12 cellular contexts compared by ENCODE assay signal in genomic region chr7:66352071-66352470, GRCh38.
A peak's percentile ranks its signal among the peaks of the same experiment; 100 is the strongest.
DNase-seq lines count a peak whose midpoint lies in the region; ATAC-seq, FAIRE-seq and TF ChIP-seq lines count a peak whose summit lies in the region.
"Had no signal": no experiment of that assay in that cellular context is flagged by ENCODE, and none has a peak within 500 bp of the region (broad histone marks: within the 10 kb centered on the region; RNA-seq: fewer than 3 reads in every experiment).

No MANE protein-coding gene starts in this region.

- no peak for TF ChIP-seq EP300 in H1 (IDR thresholded peaks at IDR 0.05; ENCODE audit: borderline replicate concordance in 1 of 2, low read depth in 2 of 2, low read length in 2 of 2)

- H3K36me3 Mint-ChIP-seq in Caco-2 (ENCODE audit: insufficient read depth, unreplicated experiment): peaks cover 13% of the 10 kb centered on the region
- H3K36me3 Mint-ChIP-seq: CD8-positive, alpha-beta memory T cell had no signal

- H2AK5ac ChIP-seq in H1 (ENCODE audit: low read depth, low read length) (no peak overlapping the region), mesenchymal stem cell (ENCODE audit: low read length, severe bottlenecking) (no peak overlapping the region)

- H3K14ac ChIP-seq in H1 (ENCODE audit: insufficient read length) (no peak overlapping the region), mesenchymal stem cell (ENCODE audit: low read length in 2 of 2) (peak overlapping the region in 1 of 2 experiments; percentile 79)

- 27% methylated on average over 4 of the region's 4 CpGs; no CpG with 5 or more reads in 1 of the 2 experiments for WGBS in H1 (ENCODE audit: extremely low coverage in 1 of 2, insufficient coverage in 1 of 2, insufficient read length in 1 of 2, insufficient replicate concordance in 2 of 2, low coverage in 1 of 2, low lambda C conversion rate in 2 of 2, missing lambda C conversion rate in 1 of 2), 2 experiments
- WGBS in mesenchymal stem cell: 61% methylated on average over 4 of the region's 4 CpGs

- DNase-seq in BE2C (no peak), H1 (ENCODE audit: low read depth in 1 of 2, low spot score in 2 of 2) (peak in 1 of 2 experiments; percentile 41), mesenchymal stem cell (peak; percentile 54), A673 (ENCODE audit: low spot score) (no peak), Caco-2 (no peak)
- DNase-seq: activated CD8-positive, alpha-beta memory T cell treated with anti-CD3 and anti-CD28 coated beads, Interleukin-2, amount 50 U/mL, for 4 hours; CD8-positive, alpha-beta memory T cell; effector memory CD8-positive, alpha-beta T cell; MM.1S had no signal

- H2BK15ac ChIP-seq in H1 (ENCODE audit: low read length) (no peak overlapping the region), mesenchymal stem cell (ENCODE audit: low read depth, poor library complexity, severe bottlenecking) (no peak overlapping the region)

- H2BK12ac ChIP-seq in H1 (ENCODE audit: low read depth, low read length): no peak overlapping the region
- no peak overlapping the region for H2BK12ac ChIP-seq in mesenchymal stem cell (ENCODE audit: low read length in 2 of 2)

- H3K4me3 ChIP-seq in BE2C (ENCODE audit: low read depth, low read length) (no peak overlapping the region), OCI-LY3 (ENCODE audit: low read length) (no peak overlapping the region), H1 (ENCODE audit: extremely low read depth in 1 of 4, insufficient read depth in 2 of 4, low read depth in 3 of 4, low read length in 4 of 4) (no peak overlapping the region), mesenchymal stem cell (ENCODE audit: insufficient read depth in 1 of 2, low read depth in 1 of 2, low read length in 2 of 2) (peak overlapping the region in 1 of 2 experiments; percentile 48), A673 (ENCODE audit: low read depth, low read length, poor library complexity, severe bottlenecking) (no peak overlapping the region), Caco-2 (ENCODE audit: low read depth, low read length) (no peak overlapping the region)

- 0 out of 4 replicates have a peak, but pooled peaks of 1 of the 2 experiments have one; percentile 10 for TF ChIP-seq RAD21 in H1 (IDR thresholded peaks at IDR 0.05 in 1 of 2, conservative IDR thresholded peaks at IDR 0.05 in 1 of 2; ENCODE audit: low read depth in 2 of 2, low read length in 2 of 2)

- BruUV-seq in A673 (replicated peaks; lab: Mats Ljungman, UMichigan): no TSS peak
- BruUV-seq in Caco-2 (replicated peaks; lab: Mats Ljungman, UMichigan): no TSS peak

- no peak for TF ChIP-seq POLR2A in H1 (IDR thresholded peaks at IDR 0.05; ENCODE audit: control extremely low read depth in 1 of 2, low read depth in 2 of 2, low read length in 2 of 2)

- H2BK5ac ChIP-seq in H1 (ENCODE audit: low read depth, low read length): no peak overlapping the region
- H2BK5ac ChIP-seq in mesenchymal stem cell (ENCODE audit: low read depth, low read length, poor library complexity, severe bottlenecking): no peak overlapping the region

- no peaks in the 10 kb centered on the region for H3K79me2 ChIP-seq in OCI-LY3 (ENCODE audit: low read length)
- no peaks in the 10 kb centered on the region for H3K79me2 ChIP-seq in H1 (ENCODE audit: control insufficient read depth in 1 of 2, insufficient read depth in 2 of 2, low read length in 2 of 2)

- no peaks in the 10 kb centered on the region for H3K9me3 Mint-ChIP-seq in Caco-2 (ENCODE audit: unreplicated experiment)
- H3K9me3 Mint-ChIP-seq: effector memory CD8-positive, alpha-beta T cell had no signal

- H3K79me1 ChIP-seq in H1 (ENCODE audit: low read depth, low read length) (no peaks in the 10 kb centered on the region), mesenchymal stem cell (replicated peaks; ENCODE audit: low read length, poor library complexity, severe bottlenecking) (peaks cover 33% of the 10 kb centered on the region)

- H3K9ac ChIP-seq in OCI-LY3 (ENCODE audit: low read length) (no peak overlapping the region), H1 (replicated peaks in 1 of 4; ENCODE audit: extremely low read depth in 1 of 4, low read depth in 3 of 4, low read length in 3 of 4) (no peak overlapping the region; a peak in 1 of 7 replicates), mesenchymal stem cell (ENCODE audit: low read length) (peak overlapping the region; percentile 71)

- H3K23me2 ChIP-seq in H1 (ENCODE audit: low read depth, low read length): no peaks in the 10 kb centered on the region

- H4K20me1 ChIP-seq in OCI-LY3 (ENCODE audit: insufficient read depth, low read length) (no peaks in the 10 kb centered on the region), H1 (replicated peaks in 1 of 2; ENCODE audit: control insufficient read depth in 1 of 2, insufficient read depth in 2 of 2, low read length in 2 of 2) (no peaks in the 10 kb centered on the region)

- H2AFZ ChIP-seq in OCI-LY3 (ENCODE audit: low read depth, low read length) (no peak overlapping the region), H1 (ENCODE audit: low read length) (no peak overlapping the region), mesenchymal stem cell (ENCODE audit: low read depth, low read length) (no peak overlapping the region)

- no peaks in the 10 kb centered on the region for H3K27me3 ChIP-seq in BE2C
- H3K27me3 ChIP-seq in OCI-LY3 (ENCODE audit: low read depth, low read length): no peaks in the 10 kb centered on the region
- H3K27me3 ChIP-seq in H1 (replicated peaks in 1 of 4; ENCODE audit: control insufficient read depth in 3 of 4, extremely low read depth in 1 of 4, insufficient read depth in 3 of 4, low read length in 3 of 4): no peaks in the 10 kb centered on the region
- no peaks in the 10 kb centered on the region for H3K27me3 ChIP-seq in mesenchymal stem cell (ENCODE audit: control insufficient read depth in 1 of 2, insufficient read depth in 1 of 2, low read length in 2 of 2)
- H3K27me3 ChIP-seq in A673 (replicated peaks; ENCODE audit: insufficient read depth, low read depth, low read length, poor library complexity): no peaks in the 10 kb centered on the region
- no peaks in the 10 kb centered on the region for H3K27me3 ChIP-seq in Caco-2 (replicated peaks; ENCODE audit: control insufficient read depth, insufficient read depth, low read length)

- H3K9me3 ChIP-seq in BE2C (no peaks in the 10 kb centered on the region), OCI-LY3 (ENCODE audit: insufficient read depth, low read length) (no peaks in the 10 kb centered on the region), H1 (ENCODE audit: insufficient read depth in 2 of 2, low read depth in 1 of 2, low read length in 1 of 2) (no peaks in the 10 kb centered on the region), mesenchymal stem cell (ENCODE audit: control insufficient read depth, low read length) (peaks cover 5% of the 10 kb centered on the region), A673 (ENCODE audit: low read depth, low read length, poor library complexity, severe bottlenecking) (no peaks in the 10 kb centered on the region), Caco-2 (no peaks in the 10 kb centered on the region)

- ATAC-seq in HG03175 (IDR thresholded peaks at IDR 0.05; ENCODE audit: unreplicated experiment) (no peak), GM18511 (IDR thresholded peaks at IDR 0.05; ENCODE audit: unreplicated experiment) (no peak)
- ATAC-seq: effector memory CD8-positive, alpha-beta T cell had no signal

- POLR2A ChIA-PET in H1 (lab: Charles Lee; ENCODE audit: partially characterized antibody): interaction anchor here (0.8 to 1.5 kb wide), 2 partner anchors 9 to 19 kb away, joined by 3 to 4 read pairs; no protein-coding TSS in a partner anchor
- POLR2A ChIA-PET in A673 (lab: Charles Lee; ENCODE audit: low non-redundant PET): no interaction called here
- POLR2A ChIA-PET in Caco-2 (lab: Charles Lee): no interaction called here

- TF ChIP-seq CTCF in BE2C (IDR thresholded peaks at IDR 0.05; ENCODE audit: low read depth, low read length) (0 out of 2 replicates have a peak, but pooled peaks have one; percentile 5), OCI-LY3 (IDR thresholded peaks at IDR 0.05; ENCODE audit: low read depth, low read length) (no peak), H1 (IDR thresholded peaks at IDR 0.05; ENCODE audit: control extremely low read depth in 1 of 3, insufficient read depth in 1 of 3, low read depth in 1 of 3, low read length in 3 of 3) (no peak), A673 (conservative IDR thresholded peaks at IDR 0.05; ENCODE audit: low read depth, low read length) (no peak), Caco-2 (IDR thresholded peaks at IDR 0.05; ENCODE audit: insufficient read depth in 1 of 2, low read depth in 1 of 2, low read length in 1 of 2, severe bottlenecking in 1 of 2, unreplicated experiment in 1 of 2) (no peak)

- intact Hi-C loops in A673 (cut with micrococcal nuclease; ENCODE audit: unreplicated experiment): no loop called here
- intact Hi-C loops in Caco-2 (cut with micrococcal nuclease; ENCODE audit: unreplicated experiment): loop anchor here (10.0 kb wide), 1 partner anchor 147 kb away; the partner anchor contains the start of gene TPST1

- H4K91ac ChIP-seq in H1 (replicated peaks; ENCODE audit: insufficient read length, low read length) (no peak overlapping the region), mesenchymal stem cell (ENCODE audit: low read length) (no peak overlapping the region)

- no peak overlapping the region for H3K4me3 Mint-ChIP-seq in Caco-2 (ENCODE audit: unreplicated experiment)
- H3K4me3 Mint-ChIP-seq: CD8-positive, alpha-beta memory T cell; effector memory CD8-positive, alpha-beta T cell had no signal

- no peak overlapping the region for H4K8ac ChIP-seq in H1 (ENCODE audit: extremely low read depth, insufficient read depth, low read length)
- H4K8ac ChIP-seq in mesenchymal stem cell (ENCODE audit: low read length): peak overlapping the region; percentile 8

- H3K23ac ChIP-seq in H1 (ENCODE audit: insufficient read length): no peak overlapping the region
- H3K23ac ChIP-seq in mesenchymal stem cell (ENCODE audit: low read length in 2 of 2): no peak overlapping the region

- H3K4me1 Mint-ChIP-seq in Caco-2 (ENCODE audit: low read depth, unreplicated experiment): peaks cover 7% of the 10 kb centered on the region
- H3K4me1 Mint-ChIP-seq: CD8-positive, alpha-beta memory T cell had no signal

- no peaks in the 10 kb centered on the region; the same call in 1 of the 2 replicates for H3K4me1 ChIP-seq in BE2C
- H3K4me1 ChIP-seq in OCI-LY3 (ENCODE audit: low read length): no peaks in the 10 kb centered on the region
- peaks cover 0 to 5% (median 2%) of the 10 kb centered on the region in 4 experiments; a peak in 2 of 7 replicates for H3K4me1 ChIP-seq in H1 (replicated peaks in 1 of 4; ENCODE audit: control insufficient read depth in 3 of 4, insufficient read depth in 4 of 4, low read length in 3 of 4)
- peaks cover 11% of the 10 kb centered on the region for H3K4me1 ChIP-seq in mesenchymal stem cell (ENCODE audit: control insufficient read depth, insufficient read depth, low read depth, low read length)
- H3K4me1 ChIP-seq in A673 (ENCODE audit: insufficient read depth, low read length, poor library complexity, severe bottlenecking): peaks cover 4% of the 10 kb centered on the region
- peaks cover 19% of the 10 kb centered on the region for H3K4me1 ChIP-seq in Caco-2

- peak overlapping the region; percentile 29; the same call in 1 of the 2 replicates for H3K4me2 ChIP-seq in OCI-LY3 (ENCODE audit: low read length)
- H3K4me2 ChIP-seq in H1 (ENCODE audit: insufficient read depth in 1 of 2, low read depth in 2 of 2, low read length in 2 of 2): peak overlapping the region; percentile 15 to 24; a peak in 1 of 4 replicates
- H3K4me2 ChIP-seq in mesenchymal stem cell (ENCODE audit: low read length, poor library complexity, severe bottlenecking): peak overlapping the region; percentile 55

- no peak overlapping the region for H2BK120ac ChIP-seq in H1 (replicated peaks; ENCODE audit: low read depth, low read length)
- no peak overlapping the region for H2BK120ac ChIP-seq in mesenchymal stem cell (ENCODE audit: low read depth, low read length)

- CTCF ChIA-PET in H1 (lab: Charles Lee; ENCODE audit: partially characterized antibody) (interaction anchor here (0.7 kb wide), 1 partner anchor 267 kb away, joined by 3 read pairs; no protein-coding TSS in a partner anchor), A673 (lab: Charles Lee) (no interaction called here), Caco-2 (lab: Charles Lee) (interaction anchor here (1.2 kb wide), 1 partner anchor 17 kb away, joined by 3 read pairs; no protein-coding TSS in a partner anchor)

- no peaks in the 10 kb centered on the region for H3K27me3 Mint-ChIP-seq in Caco-2 (ENCODE audit: insufficient read depth, unreplicated experiment)

- H3K4ac ChIP-seq in H1 (replicated peaks; ENCODE audit: insufficient read length, low read depth, low read length): no peak overlapping the region
- peak overlapping the region in 1 of 2 experiments; percentile 7 for H3K4ac ChIP-seq in mesenchymal stem cell (ENCODE audit: low read depth in 1 of 2, low read length in 2 of 2)

- H3K18ac ChIP-seq in H1 (ENCODE audit: extremely low read depth, low read length) (no peak overlapping the region), mesenchymal stem cell (ENCODE audit: low read depth in 1 of 2, low read length in 2 of 2) (peak overlapping the region; percentile 62 to 73)

- no peak overlapping the region for H3K27ac Mint-ChIP-seq in Caco-2 (ENCODE audit: unreplicated experiment)
- H3K27ac Mint-ChIP-seq: CD8-positive, alpha-beta memory T cell; effector memory CD8-positive, alpha-beta T cell had no signal

- H4K5ac ChIP-seq in H1 (ENCODE audit: insufficient read length, low read depth, low read length): no peak overlapping the region

- no peak overlapping the region for H3K56ac ChIP-seq in H1 (replicated peaks; ENCODE audit: insufficient read length, low read depth, low read length)

- H3K36me3 ChIP-seq in BE2C (no peaks in the 10 kb centered on the region; the same call in none of the 2 replicates), OCI-LY3 (replicated peaks; ENCODE audit: low read depth, low read length) (no peaks in the 10 kb centered on the region), H1 (ENCODE audit: control insufficient read depth in 2 of 4, insufficient read depth in 4 of 4, low read length in 3 of 4) (no peaks in the 10 kb centered on the region), mesenchymal stem cell (ENCODE audit: control insufficient read depth in 1 of 2, insufficient read depth in 2 of 2, low read depth in 1 of 2, low read length in 2 of 2) (peaks cover 7 to 8% of the 10 kb centered on the region in 2 experiments), A673 (ENCODE audit: insufficient read depth, low read length, poor library complexity, severe bottlenecking) (no peaks in the 10 kb centered on the region), Caco-2 (ENCODE audit: control insufficient read depth, insufficient read depth, low read length) (no peaks in the 10 kb centered on the region)

- peak; percentile 28 for FAIRE-seq in H1 (lab: Jason Lieb, UNC)

- H3K27ac ChIP-seq in OCI-LY3 (ENCODE audit: low read length) (no peak overlapping the region), H1 (ENCODE audit: low read depth, low read length) (peak overlapping the region; percentile 37; the same call in 1 of the 2 replicates), mesenchymal stem cell (ENCODE audit: low read length, poor library complexity, severe bottlenecking) (peak overlapping the region; percentile 43), A673 (ENCODE audit: low read depth, low read length, poor library complexity, severe bottlenecking) (no peak overlapping the region)

- no peak overlapping the region for H2BK20ac ChIP-seq in H1 (ENCODE audit: low read length)

Comparison
In these comparisons a context has a peak if more than half of its experiments do, and no peak if none do; other contexts are left out.
1. H3K27ac ChIP-seq: peak in H1 (single experiment) and mesenchymal stem cell (single experiment); none in OCI-LY3 (single experiment) and A673 (single experiment).
2. Peak in every context shown above with its lines, with median percentiles within 50 percentile points of each other: H3K4me2 ChIP-seq.